ENCODE assay signal across 22 cellular contexts in genomic region chr5:139805545-139805944, GRCh38. TPM values are rescaled to one million over a fixed set of nuclear protein-coding genes. Genes with fewer than 3 reads are reported as not detected.
DNase-seq lines count a peak whose midpoint lies in the region; ATAC-seq and TF ChIP-seq lines count a peak whose summit lies in the region.
"Had no signal": no experiment of that assay in that cellular context is flagged by ENCODE, and none has a peak within 500 bp of the region (broad histone marks: within the 10 kb centered on the region; RNA-seq: fewer than 3 reads in every experiment).

No MANE protein-coding gene starts in this region.

- no peak overlapping the region for H2BK5ac ChIP-seq in mesendoderm (ENCODE audit: low read length)

- H3K4me1 Mint-ChIP-seq in glutamatergic neuron (ENCODE audit: low read depth, unreplicated experiment), result peaks cover 1% of the 10 kb centered on the region
- H3K4me1 Mint-ChIP-seq: CD14-positive monocyte; CD8-positive, alpha-beta memory T cell had no signal

- no peak for TF ChIP-seq CTCF in glutamatergic neuron (IDR thresholded peaks at IDR 0.05; ENCODE audit: partially characterized antibody, unreplicated experiment)
- no peak for TF ChIP-seq CTCF in right lobe of liver (IDR thresholded peaks at IDR 0.05)

- DNase-seq in caudate nucleus (lab: John Stamatoyannopoulos, UW) (no peak), glutamatergic neuron (no peak), mesendoderm (no peak), NCI-H1092 (lab: John Stamatoyannopoulos, UW) (no peak), right lobe of liver (no peak), H4 (ENCODE audit: low spot score) (no peak)
- DNase-seq: 8988T; ACHN; AML-193; BE2C; CD4-positive, alpha-beta T cell; DMS 273 treated with DMSO at 0.1 percent for 48 hours; DMS79; GF-D8; GOT3; H7; HCEC 1CT had no signal

- peaks cover 9% of the 10 kb centered on the region for H3K9me3 Mint-ChIP-seq in glutamatergic neuron (ENCODE audit: unreplicated experiment)
- H3K9me3 Mint-ChIP-seq: CD14-positive monocyte; CD4-positive, alpha-beta T cell; CD8-positive, alpha-beta memory T cell had no signal

- no peaks in the 10 kb centered on the region for H3K9me3 ChIP-seq in right lobe of liver
- H3K9me3 ChIP-seq: A549; BE2C; BLaER1 treated with 17β-estradiol and CSF1 and Interleukin-3, amounts not matched to agents 10 nM and 100 nM had no signal

- no CpG with 5 or more reads among the region's 2 CpGs for WGBS in mesendoderm (ENCODE audit: extremely low coverage, insufficient coverage, low lambda C conversion rate)
- WGBS in right lobe of liver (ENCODE audit: insufficient coverage, low coverage, low lambda C conversion rate, missing lambda C conversion rate), result 92% methylated on average over 2 of the region's 2 CpGs

- H3K9ac ChIP-seq in mesendoderm (ENCODE audit: low read length), result no peak overlapping the region
- H3K9ac ChIP-seq: BLaER1 treated with 17β-estradiol and CSF1 and Interleukin-3, amounts not matched to agents 10 nM and 100 nM had no signal

- H3K23ac ChIP-seq in mesendoderm (ENCODE audit: low read length), result peak overlapping the region; percentile 45

- no peak overlapping the region for H3K4ac ChIP-seq in mesendoderm (ENCODE audit: low read depth, low read length)

- no peak overlapping the region for H2AK5ac ChIP-seq in mesendoderm (ENCODE audit: low read length)

- H3K36me3 ChIP-seq in mesendoderm (ENCODE audit: control insufficient read depth, insufficient read depth, low read length) (no peaks in the 10 kb centered on the region), right lobe of liver (no peaks in the 10 kb centered on the region)
- H3K36me3 ChIP-seq: BE2C; BLaER1 treated with 17β-estradiol and CSF1 and Interleukin-3, amounts not matched to agents 10 nM and 100 nM had no signal

- H3K4me2 ChIP-seq in mesendoderm (ENCODE audit: low read length), result no peak overlapping the region
- H3K4me2 ChIP-seq: A549; BLaER1 treated with 17β-estradiol and CSF1 and Interleukin-3, amounts not matched to agents 10 nM and 100 nM had no signal

- H3K79me2 ChIP-seq in mesendoderm (ENCODE audit: control insufficient read depth, insufficient read depth, low read length), result no peaks in the 10 kb centered on the region

- H3K27ac ChIP-seq in caudate nucleus (ENCODE audit: low read depth, low read length) (peak overlapping the region; percentile 68), mesendoderm (ENCODE audit: low read depth, low read length) (no peak overlapping the region), temporal lobe (ENCODE audit: low read depth, low read length) (peak overlapping the region; percentile 8), right lobe of liver (no peak overlapping the region)
- H3K27ac ChIP-seq: A549; BLaER1 treated with 17β-estradiol and CSF1 and Interleukin-3, amounts not matched to agents 10 nM and 100 nM had no signal

- no peaks in the 10 kb centered on the region for H3K36me3 Mint-ChIP-seq in glutamatergic neuron (ENCODE audit: unreplicated experiment)
- H3K36me3 Mint-ChIP-seq: CD14-positive monocyte had no signal

- no peak overlapping the region for H3K27ac Mint-ChIP-seq in glutamatergic neuron (ENCODE audit: unreplicated experiment)
- H3K27ac Mint-ChIP-seq: CD14-positive monocyte; CD4-positive, alpha-beta T cell had no signal

- intact Hi-C loops in right lobe of liver (cut with DNase I), result no loop called here

- H4K8ac ChIP-seq in mesendoderm (ENCODE audit: low read depth, low read length), result no peak overlapping the region

- peak overlapping the region; percentile 25 for H3K4me3 Mint-ChIP-seq in glutamatergic neuron (ENCODE audit: unreplicated experiment)
- H3K4me3 Mint-ChIP-seq: CD14-positive monocyte; CD4-positive, alpha-beta T cell; CD8-positive, alpha-beta memory T cell had no signal

- H3K27me3 Mint-ChIP-seq in glutamatergic neuron (ENCODE audit: unreplicated experiment), result peaks cover 9% of the 10 kb centered on the region

- H3K4me1 ChIP-seq in mesendoderm (ENCODE audit: control insufficient read depth, low read depth, low read length) (no peaks in the 10 kb centered on the region), right lobe of liver (no peaks in the 10 kb centered on the region)
- H3K4me1 ChIP-seq: A549; BE2C; BLaER1 treated with 17β-estradiol and CSF1 and Interleukin-3, amounts not matched to agents 10 nM and 100 nM had no signal

- no peak for ATAC-seq in right lobe of liver
- ATAC-seq: A549 had no signal

- H2BK120ac ChIP-seq in mesendoderm (ENCODE audit: low read depth, low read length), result no peak overlapping the region

- H3K56ac ChIP-seq in mesendoderm (ENCODE audit: low read length), result no peak overlapping the region

- H3K4me3 ChIP-seq in mesendoderm (ENCODE audit: low read length) (no peak overlapping the region), right lobe of liver (no peak overlapping the region)
- H3K4me3 ChIP-seq: A549; BLaER1 treated with 17β-estradiol and CSF1 and Interleukin-3, amounts not matched to agents 10 nM and 100 nM had no signal

- no peak overlapping the region for H4K5ac ChIP-seq in mesendoderm (ENCODE audit: low read length)

- H3K79me1 ChIP-seq in mesendoderm (ENCODE audit: low read length), result no peaks in the 10 kb centered on the region

- H3K27me3 ChIP-seq in mesendoderm (ENCODE audit: insufficient read depth, low read length, poor library complexity) (no peaks in the 10 kb centered on the region), right lobe of liver (no peaks in the 10 kb centered on the region)
- H3K27me3 ChIP-seq: BE2C had no signal

- no peak overlapping the region for H3K18ac ChIP-seq in mesendoderm (ENCODE audit: low read length)

- no peak overlapping the region for H2BK15ac ChIP-seq in mesendoderm (replicated peaks; ENCODE audit: low read depth)

- no peak for TF ChIP-seq POLR2A in right lobe of liver (IDR thresholded peaks at IDR 0.05)

RNA-seq across cellular contexts. Expression of gene PSD2, which starts 9.9 kb away (rescaled TPM):
- 2.3 TPM for total RNA-seq in glutamatergic neuron (ENCODE audit: unreplicated experiment)
- 0.04 TPM for polyA plus RNA-seq in mesendoderm (2013, experiment 1 of 2)
- 0.03 TPM for polyA plus RNA-seq in mesendoderm (2013, experiment 2 of 2)
- 31.2 TPM for total RNA-seq in temporal lobe
- under 1 TPM in 3 of 6 experiments, not detected in 3; 0.04 to 0.07 (median 0.07) TPM for total RNA-seq in right lobe of liver
- total RNA-seq in H4 (2014; rRNA removed; shearing (Covaris generic)), result 0.04 TPM in 1 of 2 replicates, not detected in the other
- total RNA-seq: CD8-positive, alpha-beta memory T cell had no signal
- polyA plus RNA-seq: CD14-positive monocyte had no signal

Comparison
In these comparisons a context has a peak if more than half of its experiments do, and no peak if none do; other contexts are left out.
1. H3K27ac ChIP-seq: peak in caudate nucleus (single experiment) and temporal lobe (single experiment); none in mesendoderm (single experiment) and right lobe of liver (0 of 3).